In genomic region chr11:44564653-44565007, GRCh38 we compare ENCODE assay signal across 8 cellular contexts. TPM values are rescaled to one million over a fixed set of nuclear protein-coding genes. Genes with fewer than 3 reads are reported as not detected.
DNase-seq lines count a peak whose midpoint lies in the region; ATAC-seq lines count a peak whose summit lies in the region.

No MANE protein-coding gene starts in this region.

- no peaks in the 10 kb centered on the region for H3K9me3 Mint-ChIP-seq in activated CD4-positive, alpha-beta T cell treated with anti-CD3 and anti-CD28 coated beads, Interleukin-2, amount 10 ng/mL, durations not matched to agents 24 days and 14 days
- peaks cover 4% of the 10 kb centered on the region for H3K9me3 Mint-ChIP-seq in activated naive CD8-positive, alpha-beta T cell treated with anti-CD3 and anti-CD28 coated beads, Interleukin-2, amount 50 U/mL, for 24 hours

- no peak for DNase-seq in activated CD4-positive, alpha-beta T cell treated with anti-CD3 and anti-CD28 coated beads, Interleukin-2, amount 10 ng/mL, durations not matched to agents 24 days and 14 days
- no peak for DNase-seq in activated CD4-positive, alpha-beta T cell treated with anti-CD3 and anti-CD28 coated beads for 48 hours
- DNase-seq in NCI-H1694 treated with DMSO at 0.1 percent for 48 hours (lab: John Stamatoyannopoulos, UW) = peak; percentile 81
- DNase-seq in activated naive CD8-positive, alpha-beta T cell treated with anti-CD3 and anti-CD28 coated beads, Interleukin-2, amount 50 U/mL, for 24 hours = no peak
- peak; percentile 81 for DNase-seq in hepatic stellate cell (ENCODE audit: low spot score)
- DNase-seq in sciatic nerve (ENCODE audit: low spot score) = no peak

- ATAC-seq in activated naive CD8-positive, alpha-beta T cell treated with anti-CD3 and anti-CD28 coated beads, Interleukin-2, amount 50 U/mL, for 24 hours = no peak
- ATAC-seq in sciatic nerve (peak; percentile 62), GM19328 (IDR thresholded peaks at IDR 0.05; ENCODE audit: unreplicated experiment) (no peak), HG02885 (IDR thresholded peaks at IDR 0.05; ENCODE audit: poor library complexity, unreplicated experiment) (no peak)

- intact Hi-C loops in activated CD4-positive, alpha-beta T cell treated with anti-CD3 and anti-CD28 coated beads, Interleukin-2, amount 10 ng/mL, durations not matched to agents 24 days and 14 days (cut with micrococcal nuclease) = loop anchor here (1.0 to 10.0 kb wide), 8 partner anchors 10 to 1560 kb away; partner anchors contain the start of genes CRY2, PHF21A, SLC35C1 and TSPAN18
- intact Hi-C loops in sciatic nerve (cut with DNase I) = no loop called here

- peaks cover 47% of the 10 kb centered on the region for H3K4me1 Mint-ChIP-seq in activated CD4-positive, alpha-beta T cell treated with anti-CD3 and anti-CD28 coated beads, Interleukin-2, amount 10 ng/mL, durations not matched to agents 24 days and 14 days
- H3K4me1 Mint-ChIP-seq in activated naive CD8-positive, alpha-beta T cell treated with anti-CD3 and anti-CD28 coated beads, Interleukin-2, amount 50 U/mL, for 24 hours = peaks cover 61% of the 10 kb centered on the region

- peak overlapping the region; percentile 62 for H3K27ac Mint-ChIP-seq in activated CD4-positive, alpha-beta T cell treated with anti-CD3 and anti-CD28 coated beads, Interleukin-2, amount 10 ng/mL, durations not matched to agents 24 days and 14 days
- peak overlapping the region; percentile 35 for H3K27ac Mint-ChIP-seq in activated naive CD8-positive, alpha-beta T cell treated with anti-CD3 and anti-CD28 coated beads, Interleukin-2, amount 50 U/mL, for 24 hours

- H3K36me3 Mint-ChIP-seq in activated CD4-positive, alpha-beta T cell treated with anti-CD3 and anti-CD28 coated beads, Interleukin-2, amount 10 ng/mL, durations not matched to agents 24 days and 14 days (ENCODE audit: low read depth) = peaks cover 34% of the 10 kb centered on the region
- peaks cover 33% of the 10 kb centered on the region for H3K36me3 Mint-ChIP-seq in activated naive CD8-positive, alpha-beta T cell treated with anti-CD3 and anti-CD28 coated beads, Interleukin-2, amount 50 U/mL, for 24 hours (ENCODE audit: low read depth)

- H3K4me3 Mint-ChIP-seq in activated CD4-positive, alpha-beta T cell treated with anti-CD3 and anti-CD28 coated beads, Interleukin-2, amount 10 ng/mL, durations not matched to agents 24 days and 14 days = peak overlapping the region; percentile 90
- peak overlapping the region; percentile 96 for H3K4me3 Mint-ChIP-seq in activated naive CD8-positive, alpha-beta T cell treated with anti-CD3 and anti-CD28 coated beads, Interleukin-2, amount 50 U/mL, for 24 hours

- H3K27me3 Mint-ChIP-seq in activated CD4-positive, alpha-beta T cell treated with anti-CD3 and anti-CD28 coated beads, Interleukin-2, amount 10 ng/mL, durations not matched to agents 24 days and 14 days = no peaks in the 10 kb centered on the region
- no peaks in the 10 kb centered on the region for H3K27me3 Mint-ChIP-seq in activated naive CD8-positive, alpha-beta T cell treated with anti-CD3 and anti-CD28 coated beads, Interleukin-2, amount 50 U/mL, for 24 hours

RNA-seq across cellular contexts. Expression of gene CD82, which starts 0.8 kb away (rescaled TPM):
- total RNA-seq in activated CD4-positive, alpha-beta T cell treated with anti-CD3 and anti-CD28 coated beads, Interleukin-2, amount 10 ng/mL, durations not matched to agents 24 days and 14 days = 448 and 469 TPM in 2 replicates
- total RNA-seq in sciatic nerve = 127 TPM

Comparison
In these comparisons a context has a peak if more than half of its experiments do, and no peak if none do; other contexts are left out.
1. DNase-seq: peak in NCI-H1694 treated with DMSO at 0.1 percent for 48 hours (single experiment) and hepatic stellate cell (single experiment); none in activated CD4-positive, alpha-beta T cell treated with anti-CD3 and anti-CD28 coated beads, Interleukin-2, amount 10 ng/mL, durations not matched to agents 24 days and 14 days (single experiment), activated CD4-positive, alpha-beta T cell treated with anti-CD3 and anti-CD28 coated beads for 48 hours (single experiment), activated naive CD8-positive, alpha-beta T cell treated with anti-CD3 and anti-CD28 coated beads, Interleukin-2, amount 50 U/mL, for 24 hours (single experiment) and sciatic nerve (single experiment).